7 cellular contexts compared by ENCODE assay signal in genomic region chr11:73478737-73479347, GRCh38.
A peak's percentile ranks its signal among the peaks of the same experiment; 100 is the strongest.
DNase-seq lines count a peak whose midpoint lies in the region; ATAC-seq, FAIRE-seq and TF ChIP-seq lines count a peak whose summit lies in the region.

No MANE protein-coding gene starts in this region.

- intact Hi-C loops in mucosa of descending colon (cut with DNase I, micrococcal nuclease), result no loop called here

- H3K4me3 ChIP-seq in GM12865 (ENCODE audit: low read depth, low read length) (no peak overlapping the region), bronchial epithelial cell (ENCODE audit: low read depth, low read length) (no peak overlapping the region), mucosa of descending colon (no peak overlapping the region)

- peak; percentile 70 for ATAC-seq in mucosa of descending colon

- H3K4me1 ChIP-seq in mucosa of descending colon (ENCODE audit: low read depth), result no peaks in the 10 kb centered on the region

- H3K27me3 ChIP-seq in bronchial epithelial cell (ENCODE audit: control insufficient read depth, insufficient read depth, low read length), result no peaks in the 10 kb centered on the region

- H3K36me3 ChIP-seq in bronchial epithelial cell (ENCODE audit: control insufficient read depth, insufficient read depth, low read length), result no peaks in the 10 kb centered on the region
- no peaks in the 10 kb centered on the region for H3K36me3 ChIP-seq in mucosa of descending colon (ENCODE audit: low read depth)

- FAIRE-seq in bronchial epithelial cell (lab: Jason Lieb, UNC), result no peak

- peaks cover 9% of the 10 kb centered on the region for H3K9me3 ChIP-seq in mucosa of descending colon

- peak; percentile 14 for DNase-seq in GM12865 (ENCODE audit: low read depth)
- DNase-seq in NCI-H1105 (lab: John Stamatoyannopoulos, UW), result peak; percentile 5
- DNase-seq in bronchial epithelial cell (ENCODE audit: low read depth), result peak; percentile 60
- DNase-seq in mucosa of descending colon, result peak in 1 of 3 donors; percentile 32
- DNase-seq in DMS79 (lab: John Stamatoyannopoulos, UW), result no peak
- DNase-seq in stimulated activated CD4-positive, alpha-beta T cell treated with anti-CD3 and anti-CD28 coated beads, Interleukin-4, amount 100 ng/mL, for 24 hours, result no peak
- DNase-seq in ecto neural progenitor cell (ENCODE audit: low spot score), result no peak

- peak; percentile 58 for TF ChIP-seq CTCF in GM12865 (IDR thresholded peaks at IDR 0.05; ENCODE audit: insufficient read depth, low read depth, low read length, missing control alignments)
- TF ChIP-seq CTCF in bronchial epithelial cell (IDR thresholded peaks at IDR 0.05; ENCODE audit: insufficient read depth, low read length, severe bottlenecking), result peak; percentile 82
- TF ChIP-seq CTCF in mucosa of descending colon (IDR thresholded peaks at IDR 0.05), result peak; percentile 31

Comparison
In these comparisons a context has a peak if more than half of its experiments do, and no peak if none do; other contexts are left out.
1. DNase-seq: peak in GM12865 (single experiment), NCI-H1105 (single experiment) and bronchial epithelial cell (single experiment); none in DMS79 (single experiment), stimulated activated CD4-positive, alpha-beta T cell treated with anti-CD3 and anti-CD28 coated beads, Interleukin-4, amount 100 ng/mL, for 24 hours (single experiment) and ecto neural progenitor cell (single experiment).
2. CTCF ChIP-seq: peak in every context shown above with its lines; median percentile 82 in bronchial epithelial cell; 58 in GM12865; 31 in mucosa of descending colon.